ENCODE assay signal across 8 cellular contexts in genomic region chr7:191105-192034, GRCh38. TPM values are rescaled to one million over a fixed set of nuclear protein-coding genes. Genes with fewer than 3 reads are reported as not detected.
A peak's percentile ranks its signal among the peaks of the same experiment; 100 is the strongest.
DNase-seq lines count a peak whose midpoint lies in the region; ATAC-seq and TF ChIP-seq lines count a peak whose summit lies in the region.

No MANE protein-coding gene starts in this region.

- TF ChIP-seq CTCF in RWPE1 (conservative IDR thresholded peaks at IDR 0.05; ENCODE audit: low read depth), result no peak
- TF ChIP-seq CTCF in upper lobe of left lung (IDR thresholded peaks at IDR 0.05), result no peak

- peak overlapping the region; percentile 45 for H3K4me3 ChIP-seq in mesodermal cell (ENCODE audit: extremely low read depth, insufficient read depth, low read length, poor library complexity, severe bottlenecking)
- peak overlapping the region; percentile 14 to 86 (median 81) for H3K4me3 ChIP-seq in upper lobe of left lung

- peak overlapping the region; percentile 69 for H3K4me3 Mint-ChIP-seq in activated naive CD4-positive, alpha-beta T cell treated with anti-CD3 and anti-CD28 coated beads for 36 hours
- peak overlapping the region; percentile 60 to 66 for H3K4me3 Mint-ChIP-seq in effector memory CD8-positive, alpha-beta T cell

- peaks cover 6% of the 10 kb centered on the region for H3K4me1 ChIP-seq in mesodermal cell (ENCODE audit: control insufficient read depth, insufficient read depth, low read length, poor library complexity, severe bottlenecking)
- peaks cover 23 to 52% (median 32%) of the 10 kb centered on the region in 4 donors for H3K4me1 ChIP-seq in upper lobe of left lung

- peak; percentile 15 for ATAC-seq in effector memory CD8-positive, alpha-beta T cell (replicated peaks)
- ATAC-seq in upper lobe of left lung (ENCODE audit: low FRiP score in 2 of 2) (peak in 1 of 2 donors; percentile 62), HG02642 (IDR thresholded peaks at IDR 0.05; ENCODE audit: poor library complexity, unreplicated experiment) (no peak)

- peaks cover 44% of the 10 kb centered on the region for H3K27me3 Mint-ChIP-seq in activated naive CD4-positive, alpha-beta T cell treated with anti-CD3 and anti-CD28 coated beads for 36 hours (ENCODE audit: low read depth)
- H3K27me3 Mint-ChIP-seq in effector memory CD8-positive, alpha-beta T cell, result peaks cover 36 to 71% of the 10 kb centered on the region in 2 donors

- H3K27me3 ChIP-seq in upper lobe of left lung, result peaks cover 0 to 7% (median 0%) of the 10 kb centered on the region in 4 donors

- H3K9me3 ChIP-seq in mesodermal cell (ENCODE audit: control insufficient read depth, low read length) (no peaks in the 10 kb centered on the region), upper lobe of left lung (no peaks in the 10 kb centered on the region)

- peak overlapping the region; percentile 91 for H3K27ac ChIP-seq in RWPE1
- H3K27ac ChIP-seq in mesodermal cell (ENCODE audit: low read depth, low read length, severe bottlenecking), result no peak overlapping the region
- H3K27ac ChIP-seq in upper lobe of left lung, result peak overlapping the region; percentile 81 to 88 (median 83)

- no peaks in the 10 kb centered on the region for H3K36me3 Mint-ChIP-seq in activated naive CD4-positive, alpha-beta T cell treated with anti-CD3 and anti-CD28 coated beads for 36 hours (ENCODE audit: low read depth)
- no peaks in the 10 kb centered on the region for H3K36me3 Mint-ChIP-seq in effector memory CD8-positive, alpha-beta T cell (ENCODE audit: insufficient read depth)

- H3K36me3 ChIP-seq in mesodermal cell (ENCODE audit: control insufficient read depth, insufficient read depth, low read length) (peaks cover 11% of the 10 kb centered on the region), upper lobe of left lung (peaks cover 5 to 13% (median 10%) of the 10 kb centered on the region in 4 donors)

- POLR2A ChIA-PET in RWPE1 (lab: Yijun Ruan, JAX; ENCODE audit: low non-redundant PET), result interaction anchor here (0.6 to 1.2 kb wide), 6 partner anchors 11 to 111 kb away, joined by 3 to 5 read pairs (median 4); no protein-coding TSS in a partner anchor

- TF ChIP-seq POLR2A in upper lobe of left lung (IDR thresholded peaks at IDR 0.05), result no peak

- CTCF ChIA-PET in activated naive CD4-positive, alpha-beta T cell treated with anti-CD3 and anti-CD28 coated beads for 36 hours (lab: Charles Lee), result no interaction called here
- CTCF ChIA-PET in RWPE1 (lab: Yijun Ruan, JAX), result interaction anchor here (1.1 kb wide), 1 partner anchor 90 kb away, joined by 4 read pairs; no protein-coding TSS in a partner anchor

- no peak for TF ChIP-seq EP300 in upper lobe of left lung (IDR thresholded peaks at IDR 0.05)

- no peak for DNase-seq in activated naive CD4-positive, alpha-beta T cell treated with anti-CD3 and anti-CD28 coated beads for 36 hours
- no peak for DNase-seq in activated naive CD4-positive, alpha-beta T cell (lab: John Stamatoyannopoulos, UW)
- peak; percentile 64 for DNase-seq in RWPE1 (ENCODE audit: low spot score)
- no peak for DNase-seq in effector memory CD8-positive, alpha-beta T cell
- no peak for DNase-seq in upper lobe of left lung
- DNase-seq in occipital lobe (lab: John Stamatoyannopoulos, UW), result no peak

- H3K4me1 Mint-ChIP-seq in activated naive CD4-positive, alpha-beta T cell treated with anti-CD3 and anti-CD28 coated beads for 36 hours (ENCODE audit: low read depth), result peaks cover 3% of the 10 kb centered on the region
- H3K4me1 Mint-ChIP-seq in effector memory CD8-positive, alpha-beta T cell (ENCODE audit: low read depth in 2 of 2), result peaks cover 0 to 3% of the 10 kb centered on the region in 2 donors

- 52 to 56% methylated on average over 7 to 20 of the region's 40 CpGs for WGBS in mesodermal cell (ENCODE audit: insufficient coverage in 2 of 2), 2 experiments
- 35 to 49% methylated on average over 5 to 22 of the region's 40 CpGs for WGBS in upper lobe of left lung, 2 donors

- no peaks in the 10 kb centered on the region for H3K9me3 Mint-ChIP-seq in activated naive CD4-positive, alpha-beta T cell treated with anti-CD3 and anti-CD28 coated beads for 36 hours
- H3K9me3 Mint-ChIP-seq in effector memory CD8-positive, alpha-beta T cell, result no peaks in the 10 kb centered on the region

- H3K27ac Mint-ChIP-seq in activated naive CD4-positive, alpha-beta T cell treated with anti-CD3 and anti-CD28 coated beads for 36 hours, result no peak overlapping the region
- no peak overlapping the region for H3K27ac Mint-ChIP-seq in effector memory CD8-positive, alpha-beta T cell

- intact Hi-C loops in activated naive CD4-positive, alpha-beta T cell treated with anti-CD3 and anti-CD28 coated beads for 36 hours (cut with micrococcal nuclease), result no loop called here

RNA-seq across cellular contexts. Expression of gene FAM20C, which starts 1.0 kb away (rescaled TPM):
- under 1 TPM; 0.26 to 0.91 TPM for total RNA-seq in activated naive CD4-positive, alpha-beta T cell treated with anti-CD3 and anti-CD28 coated beads for 36 hours
- 7.3 TPM for polyA plus RNA-seq in mesodermal cell (2013, experiment 1 of 2)
- 4.9 TPM for polyA plus RNA-seq in mesodermal cell (2013, experiment 2 of 2)
- 10 to 100 TPM; 17.7 to 53.7 (median 46.8) TPM for total RNA-seq in upper lobe of left lung
- 18.1 TPM for total RNA-seq in occipital lobe
